8 cellular contexts compared by ENCODE assay signal in the genomic region with DNA sequence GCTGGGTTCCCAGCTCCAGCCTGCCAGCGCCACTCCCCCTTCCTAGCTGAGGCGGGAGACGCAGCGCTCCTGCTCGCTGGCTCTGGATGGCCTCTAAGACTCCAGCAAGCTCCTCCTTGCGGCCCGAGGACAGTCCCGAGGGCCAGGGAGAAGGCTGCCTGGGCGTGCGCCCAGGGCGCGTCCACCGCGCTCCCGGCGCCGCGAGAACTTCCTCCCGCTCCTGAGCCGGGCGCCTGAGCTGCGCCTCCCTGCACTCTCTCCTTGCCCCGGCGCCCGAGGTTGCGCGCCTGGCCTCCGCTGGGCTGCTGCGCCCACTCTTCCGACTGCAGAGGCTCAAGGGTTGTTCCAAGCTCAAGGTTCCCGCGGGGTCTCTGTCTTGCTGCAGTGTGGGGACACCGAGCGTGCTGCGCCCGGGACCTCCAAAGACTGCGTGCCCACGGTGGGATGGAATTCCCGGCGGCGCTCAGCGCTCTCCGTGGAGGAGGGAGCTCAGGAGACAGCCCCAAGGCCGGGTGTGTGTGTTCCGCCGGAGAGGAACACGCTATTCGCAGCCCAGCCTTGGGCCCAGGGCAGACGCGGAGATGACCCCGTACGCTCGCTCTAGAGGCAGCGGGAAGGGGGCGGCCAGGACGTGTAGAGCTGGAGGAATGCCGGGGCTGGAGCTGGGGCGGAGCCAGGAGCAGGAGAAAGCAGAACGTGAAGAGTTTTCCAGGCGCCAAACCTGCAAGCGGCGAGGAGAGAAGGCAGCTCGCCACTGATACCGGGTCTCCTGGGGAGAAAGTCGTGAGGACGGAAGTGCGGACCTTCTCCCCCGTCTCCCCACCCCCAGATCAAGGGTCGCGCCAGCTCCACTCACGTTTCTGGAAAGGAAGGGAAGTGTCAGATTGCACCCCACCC. TPM values are rescaled to one million over a fixed set of nuclear protein-coding genes. Genes with fewer than 3 reads are reported as not detected.
DNase-seq lines count a peak whose midpoint lies in the region; ATAC-seq, FAIRE-seq and TF ChIP-seq lines count a peak whose summit lies in the region.

A gene with protein sequence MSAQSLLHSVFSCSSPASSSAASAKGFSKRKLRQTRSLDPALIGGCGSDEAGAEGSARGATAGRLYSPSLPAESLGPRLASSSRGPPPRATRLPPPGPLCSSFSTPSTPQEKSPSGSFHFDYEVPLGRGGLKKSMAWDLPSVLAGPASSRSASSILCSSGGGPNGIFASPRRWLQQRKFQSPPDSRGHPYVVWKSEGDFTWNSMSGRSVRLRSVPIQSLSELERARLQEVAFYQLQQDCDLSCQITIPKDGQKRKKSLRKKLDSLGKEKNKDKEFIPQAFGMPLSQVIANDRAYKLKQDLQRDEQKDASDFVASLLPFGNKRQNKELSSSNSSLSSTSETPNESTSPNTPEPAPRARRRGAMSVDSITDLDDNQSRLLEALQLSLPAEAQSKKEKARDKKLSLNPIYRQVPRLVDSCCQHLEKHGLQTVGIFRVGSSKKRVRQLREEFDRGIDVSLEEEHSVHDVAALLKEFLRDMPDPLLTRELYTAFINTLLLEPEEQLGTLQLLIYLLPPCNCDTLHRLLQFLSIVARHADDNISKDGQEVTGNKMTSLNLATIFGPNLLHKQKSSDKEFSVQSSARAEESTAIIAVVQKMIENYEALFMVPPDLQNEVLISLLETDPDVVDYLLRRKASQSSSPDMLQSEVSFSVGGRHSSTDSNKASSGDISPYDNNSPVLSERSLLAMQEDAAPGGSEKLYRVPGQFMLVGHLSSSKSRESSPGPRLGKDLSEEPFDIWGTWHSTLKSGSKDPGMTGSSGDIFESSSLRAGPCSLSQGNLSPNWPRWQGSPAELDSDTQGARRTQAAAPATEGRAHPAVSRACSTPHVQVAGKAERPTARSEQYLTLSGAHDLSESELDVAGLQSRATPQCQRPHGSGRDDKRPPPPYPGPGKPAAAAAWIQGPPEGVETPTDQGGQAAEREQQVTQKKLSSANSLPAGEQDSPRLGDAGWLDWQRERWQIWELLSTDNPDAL (N-terminal part only) (minus strand): TSS at position 777 of the 897 bp plus-strand sequence. CDS start 1,092 bp downstream, outside the sequence.

- peaks cover 72% of the 10 kb centered on the region for H3K27me3 Mint-ChIP-seq in CD4-positive, alpha-beta T cell

- POLR2A ChIA-PET in A549 (lab: Yijun Ruan, JAX): no interaction called here
- POLR2A ChIA-PET in K562 (lab: Yijun Ruan, JAX): interaction anchor here (0.6 kb wide), 1 partner anchor 22 kb away, joined by 3 read pairs; no protein-coding TSS in a partner anchor
- POLR2A ChIA-PET in CD4-positive, alpha-beta T cell (lab: Charles Lee): no interaction called here

- TF ChIP-seq RAD21 in A549 (conservative IDR thresholded peaks at IDR 0.05 in 1 of 2, IDR thresholded peaks at IDR 0.05 in 1 of 2) (no peak), K562 (CRISPR knock-in tag; conservative IDR thresholded peaks at IDR 0.05 in 1 of 2, IDR thresholded peaks at IDR 0.05 in 1 of 2) (no peak)

- H3K9ac ChIP-seq in K562 (ENCODE audit: insufficient read depth in 1 of 2, low read depth in 2 of 2, low read length in 2 of 2): no peak within 1 kb of the TSS

- no peaks in the 10 kb centered on the region for H3K9me1 ChIP-seq in K562 (ENCODE audit: control insufficient read depth, insufficient read depth, low read length)

- TF ChIP-seq EP300 in A549 (IDR thresholded peaks at IDR 0.05): no peak
- no peak for TF ChIP-seq EP300 in K562 (IDR thresholded peaks at IDR 0.05; ENCODE audit: low read length)

- peaks cover 5% of the 10 kb centered on the region for H3K4me1 Mint-ChIP-seq in CD4-positive, alpha-beta T cell (ENCODE audit: low read depth)

- no TSS peak for BruUV-seq in K562 (replicated peaks; lab: Mats Ljungman, UMichigan)

- H3K4me2 ChIP-seq in A549 (peak within 1 kb of the TSS; percentile 62), K562 (ENCODE audit: insufficient read depth, low read length) (no peak within 1 kb of the TSS)

- no peaks in the 10 kb centered on the region for H4K20me1 ChIP-seq in K562 (replicated peaks; ENCODE audit: control insufficient read depth, insufficient read depth, low read length)

- no peaks in the 10 kb centered on the region for H3K36me3 Mint-ChIP-seq in CD4-positive, alpha-beta T cell (ENCODE audit: low read depth)

- CTCF ChIA-PET in A549 (lab: Yijun Ruan, JAX) (interaction anchor here (1.0 kb wide), 1 partner anchor 8 kb away, joined by 5 read pairs; no protein-coding TSS in a partner anchor), K562 (lab: Yijun Ruan, JAX; ENCODE audit: low intra/inter-chr PET ratio) (no interaction called here)
- CTCF ChIA-PET in CD4-positive, alpha-beta T cell (lab: Charles Lee): no interaction called here

- H3K9me3 ChIP-seq in A549: no peaks in the 10 kb centered on the region
- H3K9me3 ChIP-seq in K562 (replicated peaks; ENCODE audit: control insufficient read depth, insufficient read depth, low read depth, low read length): no peaks in the 10 kb centered on the region
- no peaks in the 10 kb centered on the region for H3K9me3 ChIP-seq in CD4-positive, alpha-beta T cell (ENCODE audit: control insufficient read depth, low read length)

- H3K79me2 ChIP-seq in K562 (ENCODE audit: control insufficient read depth, insufficient read depth, low read length): no peaks in the 10 kb centered on the region

- H2AFZ ChIP-seq in K562 (ENCODE audit: low read depth, low read length): no peak within 1 kb of the TSS

- WGBS in A549 (ENCODE audit: missing lambda C conversion rate): 3% methylated on average over 24 of the region's 71 CpGs
- WGBS in K562 (ENCODE audit: insufficient coverage, low coverage, missing lambda C conversion rate): 1% methylated on average over 16 of the region's 71 CpGs

- no peaks in the 10 kb centered on the region for H3K9me3 Mint-ChIP-seq in CD4-positive, alpha-beta T cell

- H3K27ac ChIP-seq in A549 (no peak within 1 kb of the TSS), K562 (ENCODE audit: extremely low read depth, low read depth, low read length) (no peak within 1 kb of the TSS)
- H3K27ac ChIP-seq in CD4-positive, alpha-beta T cell (ENCODE audit: low read depth, low read length): no peak within 1 kb of the TSS

- H3K4me3 ChIP-seq in A549: peak within 1 kb of the TSS; percentile 25; the same call in 1 of the 3 replicates
- H3K4me3 ChIP-seq in K562: no peak within 1 kb of the TSS
- peak within 1 kb of the TSS; percentile 54 for H3K4me3 ChIP-seq in kidney epithelial cell (ENCODE audit: low read depth, low read length)

- no peaks in the 10 kb centered on the region for H3K36me3 ChIP-seq in K562 (ENCODE audit: control insufficient read depth, insufficient read depth, low read length)
- no peaks in the 10 kb centered on the region for H3K36me3 ChIP-seq in kidney epithelial cell (ENCODE audit: control insufficient read depth, insufficient read depth, low read length)

- DNase-seq in A549 (ENCODE audit: low read depth in 1 of 2, low spot score in 1 of 2) (peak in 1 of 2 experiments; percentile 30), GOT3 (lab: John Stamatoyannopoulos, UW) (peak; percentile 32), K562 (ENCODE audit: extremely low read depth in 1 of 4, low spot score in 3 of 4) (no peak), kidney epithelial cell (ENCODE audit: low read depth) (no peak), D721Med (ENCODE audit: insufficient read length, low spot score) (no peak)
- no peak for DNase-seq in CD4-positive, alpha-beta T cell

- in situ Hi-C loops in K562 (cut with MboI): no loop called here

- ATAC-seq in A549: peak; percentile 78 to 88
- ATAC-seq in K562: no peak
- no peak for ATAC-seq in CD4-positive, alpha-beta T cell (ENCODE audit: poor library complexity)
- ATAC-seq in HG03045 (IDR thresholded peaks at IDR 0.05; ENCODE audit: unreplicated experiment): no peak

- intact Hi-C loops in K562 (cut with micrococcal nuclease): no loop called here
- intact Hi-C loops in CD4-positive, alpha-beta T cell (cut with DNase I, micrococcal nuclease): no loop called here

- H3K4me1 ChIP-seq in A549: no peaks in the 10 kb centered on the region
- H3K4me1 ChIP-seq in K562 (replicated peaks in 1 of 2; ENCODE audit: control insufficient read depth in 2 of 2, insufficient read depth in 2 of 2, low read length in 2 of 2): peaks cover 0 to 13% of the 10 kb centered on the region in 2 experiments; a peak in 2 of 5 replicates

- H3K27me3 ChIP-seq in K562 (ENCODE audit: control insufficient read depth in 2 of 2, insufficient read depth in 2 of 2, low read length in 2 of 2) (peaks cover 3 to 23% of the 10 kb centered on the region in 2 experiments), kidney epithelial cell (ENCODE audit: control insufficient read depth, insufficient read depth, low read length) (no peaks in the 10 kb centered on the region)
- peaks cover 41% of the 10 kb centered on the region for H3K27me3 ChIP-seq in CD4-positive, alpha-beta T cell (ENCODE audit: control insufficient read depth, insufficient read depth, low read length)

- no peak for TF ChIP-seq POLR2A in A549 (IDR thresholded peaks at IDR 0.05; ENCODE audit: low read length)
- no peak for TF ChIP-seq POLR2A in K562 (conservative IDR thresholded peaks at IDR 0.05)

- no peak for FAIRE-seq in A549 (lab: Jason Lieb, UNC)
- no peak for FAIRE-seq in K562 (lab: Jason Lieb, UNC)
- FAIRE-seq in D721Med (lab: Jason Lieb, UNC): no peak

- no peak within 1 kb of the TSS for H3K27ac Mint-ChIP-seq in CD4-positive, alpha-beta T cell

- TF ChIP-seq CTCF in A549 (IDR thresholded peaks at IDR 0.05) (no peak), K562 (IDR thresholded peaks at IDR 0.05 in 2 of 3, conservative IDR thresholded peaks at IDR 0.05 in 1 of 3; ENCODE audit: insufficient read depth in 2 of 3, low read depth in 1 of 3, low read length in 3 of 3) (no peak), kidney epithelial cell (IDR thresholded peaks at IDR 0.05; ENCODE audit: insufficient read depth, low read length, poor library complexity, severe bottlenecking) (no peak), subcutaneous adipose tissue (IDR thresholded peaks at IDR 0.05; ENCODE audit: low read depth) (no peak), D721Med (IDR thresholded peaks at IDR 0.05; ENCODE audit: insufficient read depth, missing control alignments) (no peak)
- no peak for TF ChIP-seq CTCF in CD4-positive, alpha-beta T cell (IDR thresholded peaks at IDR 0.05)

- no peak within 1 kb of the TSS for H3K4me3 Mint-ChIP-seq in CD4-positive, alpha-beta T cell

RNA-seq across cellular contexts. Expression of the gene that starts here (rescaled TPM):
- polyA plus RNA-seq in A549 (2011; rRNA removed) (0.04 TPM in 1 of 2 replicates, not detected in the other), A549 (2017; fragmentation: RNase III; extraction: RNeasy Plus Mini Kit Qiagen cat#74134 plus additional on column Dnase treatment) (not detected in 3 replicates), K562 (2011; rRNA removed) (63.6 and 73.4 TPM in 2 replicates), K562 (2014; fragmentation: Illumina TruSeq; extraction: Trizol) (52.5 and 55.8 TPM in 2 replicates), K562 (2014; fragmentation: Nextera tagmentation; extraction: Ambion mirVana) (10 to 100 TPM; 12.5 to 13.8 TPM), K562 (2014; rRNA removed) (36.5 and 36.9 TPM in 2 replicates)
- polyA plus RNA-seq in A549 (2012; cell fraction: cytosol; rRNA removed): 0.01 and 0.03 TPM in 2 replicates
- polyA plus RNA-seq in A549 (2012; cell fraction: nucleus; rRNA removed): 0.10 TPM in 1 of 2 replicates, not detected in the other
- polyA minus RNA-seq in A549 (2011; rRNA and poly(A)+ RNA removed): not detected in 2 replicates
- 62.5 and 75.9 TPM in 2 replicates for total RNA-seq in K562 (2011; cell fraction: chromatin; rRNA removed; ENCODE audit: low replicate concordance)
- total RNA-seq in K562 (2011; cell fraction: nucleolus; rRNA removed): 33.7 and 49.0 TPM in 2 replicates
- 55.8 and 58.5 TPM in 2 replicates for total RNA-seq in K562 (2011; cell fraction: nucleoplasm; rRNA removed)
- total RNA-seq in K562 (2014; rRNA removed) (44.6 and 45.2 TPM in 2 replicates), K562 (2014; rRNA removed; fragmentation: Illumina TruSeq; extraction: Trizol) (41.8 and 50.0 TPM in 2 replicates), K562 (2015; rRNA removed; fragmentation: Illumina TruSeq; extraction: Trizol) (25.6 and 27.0 TPM in 2 replicates), K562 (2021) (46.9 and 55.0 TPM in 2 replicates), kidney epithelial cell (1.4 and 1.7 TPM in 2 replicates), subcutaneous adipose tissue (10 to 100 TPM; 20.7 to 40.3 (median 30.7) TPM)
- 41.9 and 51.5 TPM in 2 replicates for polyA plus RNA-seq in K562 (2011; cell fraction: cytosol; rRNA removed)
- 106 and 115 TPM in 2 replicates for polyA plus RNA-seq in K562 (2011; cell fraction: nucleus; rRNA removed)
- 33.3 and 34.8 TPM in 2 replicates for polyA plus RNA-seq in K562 (2012)
- polyA minus RNA-seq in K562 (2011; rRNA and poly(A)+ RNA removed): 80.1 and 92.1 TPM in 2 replicates
- 42.3 and 44.6 TPM in 2 replicates for polyA minus RNA-seq in K562 (2011; cell fraction: cytosol; rRNA and poly(A)+ RNA removed)
- polyA minus RNA-seq in K562 (2011; cell fraction: nucleus; rRNA and poly(A)+ RNA removed): 59.1 and 77.2 TPM in 2 replicates
- not detected for total RNA-seq in CD4-positive, alpha-beta T cell

Comparison
In these comparisons a context has a peak if more than half of its experiments do, and no peak if none do; other contexts are left out.
1. RNA of the gene that starts here (polyA plus RNA-seq): 12.5 to 115 TPM in K562; 0.01 to 0.10 TPM in A549; every median in the first group is over 10 times any median in the second.
2. Peak in ATAC-seq, H3K4me3 ChIP-seq and H3K4me2 ChIP-seq in A549; RNA of the gene not detected or under 1 TPM.